In the genomic region with DNA sequence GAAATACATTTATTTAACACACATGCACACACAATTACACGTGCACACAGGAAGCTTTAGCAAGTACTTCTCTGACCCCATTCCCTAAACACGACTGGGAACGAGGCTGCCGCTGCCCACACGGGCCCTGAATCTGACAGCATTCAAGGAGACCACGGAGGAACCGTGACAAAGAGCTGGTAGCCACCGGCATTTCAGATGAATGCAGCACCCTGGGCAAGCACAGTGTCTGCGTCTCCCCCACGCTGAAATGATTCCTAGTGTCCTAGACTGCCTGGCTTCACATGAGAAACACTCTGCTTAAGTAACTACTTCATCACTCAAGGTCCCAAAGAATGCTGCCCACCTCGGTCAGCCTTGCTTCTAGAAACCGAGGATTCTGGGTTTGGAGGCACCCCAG, we compare ENCODE assay signal across 20 cellular contexts.
DNase-seq lines count a peak whose midpoint lies in the region; ATAC-seq and TF ChIP-seq lines count a peak whose summit lies in the region.
"Had no signal": no experiment of that assay in that cellular context is flagged by ENCODE, and none has a peak within 500 bp of the region (broad histone marks: within the 10 kb centered on the region; RNA-seq: fewer than 3 reads in every experiment).

No MANE protein-coding gene starts in this region.

- H3K9me3 ChIP-seq in BLaER1 (no peaks in the 10 kb centered on the region), sigmoid colon (no peaks in the 10 kb centered on the region), HAP-1 (no peaks in the 10 kb centered on the region)
- H3K9me3 ChIP-seq: colonic mucosa, pancreas, SJCRH30, upper lobe of right lung had no signal

- no peak overlapping the region for H3K9ac ChIP-seq in BLaER1

- POLR2A ChIA-PET in WTC11 (lab: Charles Lee), result no interaction called here

- H3K4me3 ChIP-seq in BLaER1 (no peak overlapping the region), sigmoid colon (peak overlapping the region; percentile 48 to 62 (median 54)), HAP-1 (no peak overlapping the region)
- H3K4me3 ChIP-seq: colonic mucosa, pancreas, SJCRH30, upper lobe of right lung had no signal

- H3K4me2 ChIP-seq in BLaER1, result peak overlapping the region; percentile 75

- no peak for TF ChIP-seq EP300 in sigmoid colon (IDR thresholded peaks at IDR 0.05)

- H3K27ac ChIP-seq in BLaER1, result peak overlapping the region; percentile 87
- peak overlapping the region; percentile 93 to 97 (median 96) for H3K27ac ChIP-seq in sigmoid colon
- H3K27ac ChIP-seq: colonic mucosa, pancreas, SJCRH30, upper lobe of right lung had no signal

- in situ Hi-C loops in HAP-1 (cut with MboI; ENCODE audit: low sequenced_read_pairs), result no loop called here

- TF ChIP-seq CTCF in WTC11 (IDR thresholded peaks at IDR 0.05), result no peak
- TF ChIP-seq CTCF in mesothelial cell of epicardium (IDR thresholded peaks at IDR 0.05; ENCODE audit: unreplicated experiment), result no peak
- no peak for TF ChIP-seq CTCF in sigmoid colon (IDR thresholded peaks at IDR 0.05)

- H3K27me3 ChIP-seq in BLaER1 (no peaks in the 10 kb centered on the region), sigmoid colon (no peaks in the 10 kb centered on the region), HAP-1 (ENCODE audit: low read depth) (no peaks in the 10 kb centered on the region)
- H3K27me3 ChIP-seq: colonic mucosa, pancreas, SJCRH30, upper lobe of right lung had no signal

- H4K20me1 ChIP-seq in BLaER1, result peaks cover 56% of the 10 kb centered on the region

- peaks cover 100% of the 10 kb centered on the region for H3K4me1 ChIP-seq in BLaER1
- peaks cover 0 to 93% (median 88%) of the 10 kb centered on the region in 4 donors for H3K4me1 ChIP-seq in sigmoid colon
- H3K4me1 ChIP-seq in HAP-1, result no peaks in the 10 kb centered on the region

- H3K4me3 Mint-ChIP-seq in WTC11 (no peak overlapping the region), mesothelial cell of epicardium (no peak overlapping the region)
- H3K4me3 Mint-ChIP-seq: activated CD4-positive, alpha-beta T cell treated with anti-CD3 and anti-CD28 coated beads for 36 hours; activated naive CD4-positive, alpha-beta T cell treated with anti-CD3 and anti-CD28 coated beads, Interleukin-2, amount 10 ng/mL, durations not matched to agents 7 days and 5 days; CD4-positive, CD25-positive, alpha-beta regulatory T cell had no signal

- TF ChIP-seq POLR2A in sigmoid colon (IDR thresholded peaks at IDR 0.05), result peak in 1 of 2 donors; percentile 15

- intact Hi-C loops in sigmoid colon (cut with DNase I), result loop anchor here (5.0 kb wide), 3 partner anchors 83 to 193 kb away; no protein-coding TSS in a partner anchor

- H3K4me1 Mint-ChIP-seq in WTC11 (peaks cover 42% of the 10 kb centered on the region), mesothelial cell of epicardium (peaks cover 51% of the 10 kb centered on the region)

- H3K36me3 ChIP-seq in BLaER1 (0 out of 2 replicates have a peak, but pooled peaks cover 6% of the 10 kb centered on the region), sigmoid colon (no peaks in the 10 kb centered on the region), HAP-1 (replicated peaks) (no peaks in the 10 kb centered on the region)
- H3K36me3 ChIP-seq: colonic mucosa, pancreas, SJCRH30, upper lobe of right lung had no signal

- H3K36me3 Mint-ChIP-seq in WTC11 (no peaks in the 10 kb centered on the region), mesothelial cell of epicardium (no peaks in the 10 kb centered on the region)

- CTCF ChIA-PET in WTC11 (lab: Charles Lee), result no interaction called here

- peak overlapping the region; percentile 19; the same call in 1 of the 2 replicates for H3K27ac Mint-ChIP-seq in WTC11
- peak overlapping the region; percentile 2 for H3K27ac Mint-ChIP-seq in mesothelial cell of epicardium
- H3K27ac Mint-ChIP-seq: activated CD4-positive, alpha-beta T cell treated with anti-CD3 and anti-CD28 coated beads for 36 hours; activated naive CD4-positive, alpha-beta T cell treated with anti-CD3 and anti-CD28 coated beads, Interleukin-2, amount 10 ng/mL, durations not matched to agents 7 days and 5 days had no signal

- no peaks in the 10 kb centered on the region for H3K9me3 Mint-ChIP-seq in WTC11
- no peaks in the 10 kb centered on the region for H3K9me3 Mint-ChIP-seq in mesothelial cell of epicardium
- H3K9me3 Mint-ChIP-seq: activated naive CD4-positive, alpha-beta T cell treated with anti-CD3 and anti-CD28 coated beads, Interleukin-2, amount 10 ng/mL, durations not matched to agents 7 days and 5 days; CD4-positive, CD25-positive, alpha-beta regulatory T cell had no signal

- 94 to 95% methylated on average over 12 of the region's 12 CpGs for WGBS in sigmoid colon, 2 donors

- DNase-seq in WTC11 (ENCODE audit: low spot score), result no peak
- DNase-seq in mesothelial cell of epicardium (ENCODE audit: low spot score in 2 of 2, unreplicated experiment in 2 of 2), result no peak
- DNase-seq in sigmoid colon, result peak; percentile 68
- no peak for DNase-seq in stimulated activated naive CD4-positive, alpha-beta T cell treated with Interleukin-2 at 50 U/mL for 16 hours (lab: John Stamatoyannopoulos, UW)
- no peak for DNase-seq in NCI-H510A (lab: John Stamatoyannopoulos, UW)
- DNase-seq in DMS 273 (lab: John Stamatoyannopoulos, UW; ENCODE audit: unreplicated experiment), result no peak
- no peak for DNase-seq in HAP-1 (ENCODE audit: low spot score in 2 of 2)
- DNase-seq: activated CD4-positive, alpha-beta T cell treated with anti-CD3 and anti-CD28 coated beads for 36 hours; activated naive CD4-positive, alpha-beta T cell treated with anti-CD3 and anti-CD28 coated beads, Interleukin-2, amount 10 ng/mL, durations not matched to agents 7 days and 5 days; CD4-positive, CD25-positive, alpha-beta regulatory T cell; colonic mucosa; DMS79; foreskin fibroblast; NCI-H1436 treated with DMSO at 0.1 percent for 48 hours; NCI-H774; upper lobe of right lung had no signal

- H3K27me3 Mint-ChIP-seq in WTC11 (ENCODE audit: low read depth), result no peaks in the 10 kb centered on the region
- H3K27me3 Mint-ChIP-seq in mesothelial cell of epicardium (ENCODE audit: low read depth), result no peaks in the 10 kb centered on the region
- H3K27me3 Mint-ChIP-seq: CD4-positive, CD25-positive, alpha-beta regulatory T cell had no signal

- ATAC-seq in WTC11, result no peak
- ATAC-seq: activated CD4-positive, alpha-beta T cell treated with anti-CD3 and anti-CD28 coated beads for 36 hours; left lobe of liver; pancreas; upper lobe of right lung had no signal

TF ChIP-seq in WTC11, 78 proteins besides CTCF, POLR2A, EP300 and RAD21 (continues in another document):
- TF ChIP-seq ZNF423 (CRISPR knock-in tag; IDR thresholded peaks at IDR 0.05) (no peak), ZNF416 (CRISPR knock-in tag; IDR thresholded peaks at IDR 0.05) (no peak), HMGA2 (CRISPR knock-in tag; IDR thresholded peaks at IDR 0.05) (no peak), MXD4 (CRISPR knock-in tag; IDR thresholded peaks at IDR 0.05; ENCODE audit: borderline replicate concordance) (no peak)
- TF ChIP-seq, protein P1, sequence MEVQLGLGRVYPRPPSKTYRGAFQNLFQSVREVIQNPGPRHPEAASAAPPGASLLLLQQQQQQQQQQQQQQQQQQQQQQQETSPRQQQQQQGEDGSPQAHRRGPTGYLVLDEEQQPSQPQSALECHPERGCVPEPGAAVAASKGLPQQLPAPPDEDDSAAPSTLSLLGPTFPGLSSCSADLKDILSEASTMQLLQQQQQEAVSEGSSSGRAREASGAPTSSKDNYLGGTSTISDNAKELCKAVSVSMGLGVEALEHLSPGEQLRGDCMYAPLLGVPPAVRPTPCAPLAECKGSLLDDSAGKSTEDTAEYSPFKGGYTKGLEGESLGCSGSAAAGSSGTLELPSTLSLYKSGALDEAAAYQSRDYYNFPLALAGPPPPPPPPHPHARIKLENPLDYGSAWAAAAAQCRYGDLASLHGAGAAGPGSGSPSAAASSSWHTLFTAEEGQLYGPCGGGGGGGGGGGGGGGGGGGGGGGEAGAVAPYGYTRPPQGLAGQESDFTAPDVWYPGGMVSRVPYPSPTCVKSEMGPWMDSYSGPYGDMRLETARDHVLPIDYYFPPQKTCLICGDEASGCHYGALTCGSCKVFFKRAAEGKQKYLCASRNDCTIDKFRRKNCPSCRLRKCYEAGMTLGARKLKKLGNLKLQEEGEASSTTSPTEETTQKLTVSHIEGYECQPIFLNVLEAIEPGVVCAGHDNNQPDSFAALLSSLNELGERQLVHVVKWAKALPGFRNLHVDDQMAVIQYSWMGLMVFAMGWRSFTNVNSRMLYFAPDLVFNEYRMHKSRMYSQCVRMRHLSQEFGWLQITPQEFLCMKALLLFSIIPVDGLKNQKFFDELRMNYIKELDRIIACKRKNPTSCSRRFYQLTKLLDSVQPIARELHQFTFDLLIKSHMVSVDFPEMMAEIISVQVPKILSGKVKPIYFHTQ (CRISPR knock-in tag; IDR thresholded peaks at IDR 0.05), result no peak
- TF ChIP-seq, protein P2, sequence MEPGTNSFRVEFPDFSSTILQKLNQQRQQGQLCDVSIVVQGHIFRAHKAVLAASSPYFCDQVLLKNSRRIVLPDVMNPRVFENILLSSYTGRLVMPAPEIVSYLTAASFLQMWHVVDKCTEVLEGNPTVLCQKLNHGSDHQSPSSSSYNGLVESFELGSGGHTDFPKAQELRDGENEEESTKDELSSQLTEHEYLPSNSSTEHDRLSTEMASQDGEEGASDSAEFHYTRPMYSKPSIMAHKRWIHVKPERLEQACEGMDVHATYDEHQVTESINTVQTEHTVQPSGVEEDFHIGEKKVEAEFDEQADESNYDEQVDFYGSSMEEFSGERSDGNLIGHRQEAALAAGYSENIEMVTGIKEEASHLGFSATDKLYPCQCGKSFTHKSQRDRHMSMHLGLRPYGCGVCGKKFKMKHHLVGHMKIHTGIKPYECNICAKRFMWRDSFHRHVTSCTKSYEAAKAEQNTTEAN (CRISPR knock-in tag; IDR thresholded peaks at IDR 0.05), result no peak

Comparison
In these comparisons a context has a peak if more than half of its experiments do, and no peak if none do; other contexts are left out.
1. H3K4me3 ChIP-seq: peak in sigmoid colon (4 of 4); none in BLaER1 (single experiment) and HAP-1 (single experiment).